In the genomic region with DNA sequence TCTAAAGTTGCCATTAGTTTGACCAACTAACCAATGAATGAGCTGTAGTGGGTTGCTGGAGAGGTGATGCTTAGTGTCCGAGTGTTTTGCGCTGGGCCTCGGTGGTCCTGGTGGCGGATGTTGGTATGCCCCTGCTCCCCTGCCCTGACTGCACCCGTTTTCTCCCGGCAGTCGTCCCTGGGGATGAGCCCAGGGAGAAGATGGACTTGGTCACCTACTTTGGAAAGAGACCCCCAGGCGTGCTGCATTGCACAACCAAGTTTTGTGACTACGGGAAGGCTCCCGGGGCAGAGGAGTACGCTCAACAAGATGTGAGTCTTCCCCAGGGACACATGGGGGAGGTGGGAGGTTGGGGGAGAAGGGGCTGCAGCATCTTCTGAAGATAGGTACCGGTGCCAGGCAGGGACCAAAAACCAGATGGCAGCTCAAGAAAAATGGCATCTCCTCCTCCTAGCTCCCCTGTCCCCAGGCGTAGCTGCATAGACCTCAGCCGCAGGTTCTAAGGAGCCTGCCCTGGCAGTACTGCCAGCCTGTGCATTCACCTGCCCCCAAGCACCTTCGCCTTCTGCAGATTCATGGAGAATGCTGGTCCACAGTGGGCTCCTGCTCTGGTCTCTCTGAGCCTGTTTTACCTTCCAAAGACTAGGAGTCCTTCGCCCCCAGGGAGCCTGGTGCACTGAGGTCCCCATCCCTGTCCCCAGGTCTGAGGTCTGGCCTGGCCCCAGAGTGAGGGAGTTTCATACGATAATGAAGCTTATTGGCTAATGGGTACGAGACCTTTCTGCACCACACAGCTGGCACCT, we compare ENCODE assay signal across 16 cellular contexts. TPM values are rescaled to one million over a fixed set of nuclear protein-coding genes. Genes with fewer than 3 reads are reported as not detected.
DNase-seq lines count a peak whose midpoint lies in the region; ATAC-seq, FAIRE-seq and TF ChIP-seq lines count a peak whose summit lies in the region.
"Had no signal": no experiment of that assay in that cellular context is flagged by ENCODE, and none has a peak within 500 bp of the region (broad histone marks: within the 10 kb centered on the region; RNA-seq: fewer than 3 reads in every experiment).

No MANE protein-coding gene starts in this region.

- peak overlapping the region; percentile 62 for H3K27ac ChIP-seq in BLaER1
- H3K27ac ChIP-seq in pancreas: peak overlapping the region; percentile 61 to 81 (median 70)
- H3K27ac ChIP-seq in GM23338 (ENCODE audit: low read depth): no peak overlapping the region
- H3K27ac ChIP-seq: colonic mucosa had no signal

- H3K4me1 Mint-ChIP-seq in HFFc6 (ENCODE audit: low read depth) (peaks cover 30% of the 10 kb centered on the region), GM23338 (peaks cover 6% of the 10 kb centered on the region)
- peaks cover 11 to 19% of the 10 kb centered on the region in 2 donors for H3K4me1 Mint-ChIP-seq in effector memory CD8-positive, alpha-beta T cell (ENCODE audit: low read depth in 2 of 2)

- H3K9me3 Mint-ChIP-seq in HFFc6 (no peaks in the 10 kb centered on the region), GM23338 (no peaks in the 10 kb centered on the region)
- H3K9me3 Mint-ChIP-seq in effector memory CD8-positive, alpha-beta T cell: no peaks in the 10 kb centered on the region
- no peaks in the 10 kb centered on the region for H3K9me3 Mint-ChIP-seq in activated naive CD4-positive, alpha-beta T cell treated with anti-CD3 and anti-CD28 coated beads, Interleukin-2, amount 50 U/mL, for 72 hours
- H3K9me3 Mint-ChIP-seq: T-helper 1 cell treated with Interleukin-12 subunit alpha and Interleukin-12 subunit beta and Interleukin-4 antibody, amounts not matched to agents 30 μg/mL and 1 μg/mL, for 36 hours had no signal

- no peaks in the 10 kb centered on the region for H3K79me2 ChIP-seq in GM23338 (replicated peaks; ENCODE audit: insufficient read depth)

- H3K36me3 ChIP-seq in BLaER1 (peaks cover 91% of the 10 kb centered on the region), pancreas (peaks cover 0 to 33% (median 8%) of the 10 kb centered on the region in 3 donors), GM23338 (ENCODE audit: insufficient read depth) (peaks cover 22% of the 10 kb centered on the region)

- H3K27ac Mint-ChIP-seq in HFFc6 (peak overlapping the region; percentile 52), GM23338 (no peak overlapping the region)
- peak overlapping the region; percentile 76 to 82 for H3K27ac Mint-ChIP-seq in effector memory CD8-positive, alpha-beta T cell
- H3K27ac Mint-ChIP-seq in activated naive CD4-positive, alpha-beta T cell treated with anti-CD3 and anti-CD28 coated beads, Interleukin-2, amount 50 U/mL, for 72 hours: peak overlapping the region in 1 of 2 donors; percentile 9
- H3K27ac Mint-ChIP-seq: T-helper 1 cell treated with Interleukin-12 subunit alpha and Interleukin-12 subunit beta and Interleukin-4 antibody, amounts not matched to agents 30 μg/mL and 1 μg/mL, for 36 hours had no signal

- peaks cover 94% of the 10 kb centered on the region for H4K20me1 ChIP-seq in BLaER1
- H4K20me1 ChIP-seq in GM23338 (replicated peaks; ENCODE audit: insufficient read depth): peaks cover 7% of the 10 kb centered on the region

- FAIRE-seq in pancreas (lab: Jason Lieb, UNC): no peak

- H3K4me3 Mint-ChIP-seq in HFFc6 (no peak overlapping the region; the same call in 1 of the 2 replicates), GM23338 (no peak overlapping the region; the same call in 2 of the 3 replicates)
- no peak overlapping the region for H3K4me3 Mint-ChIP-seq in effector memory CD8-positive, alpha-beta T cell
- H3K4me3 Mint-ChIP-seq: activated CD4-positive, alpha-beta T cell treated with anti-CD3 and anti-CD28 coated beads for 36 hours; T-helper 1 cell treated with Interleukin-12 subunit alpha and Interleukin-12 subunit beta and Interleukin-4 antibody, amounts not matched to agents 30 μg/mL and 1 μg/mL, for 36 hours had no signal

- no peak overlapping the region for H2AFZ ChIP-seq in GM23338

- H3K27me3 ChIP-seq in BLaER1 (no peaks in the 10 kb centered on the region; the same call in 1 of the 2 replicates), pancreas (no peaks in the 10 kb centered on the region), GM23338 (ENCODE audit: insufficient read depth) (no peaks in the 10 kb centered on the region)
- H3K27me3 ChIP-seq: adrenal gland, colonic mucosa, esophagus muscularis mucosa had no signal

- H3K27me3 Mint-ChIP-seq in HFFc6 (ENCODE audit: insufficient read depth) (peaks cover 14% of the 10 kb centered on the region), GM23338 (ENCODE audit: insufficient read depth, low read depth, poor library complexity) (peaks cover 6% of the 10 kb centered on the region)
- no peaks in the 10 kb centered on the region for H3K27me3 Mint-ChIP-seq in effector memory CD8-positive, alpha-beta T cell
- H3K27me3 Mint-ChIP-seq: activated CD4-positive, alpha-beta T cell treated with anti-CD3 and anti-CD28 coated beads for 36 hours had no signal

- H3K9me3 ChIP-seq in BLaER1: no peaks in the 10 kb centered on the region
- no peaks in the 10 kb centered on the region for H3K9me3 ChIP-seq in pancreas
- H3K9me3 ChIP-seq: adrenal gland, colonic mucosa, esophagus muscularis mucosa had no signal

- ATAC-seq in effector memory CD8-positive, alpha-beta T cell (replicated peaks): no peak
- ATAC-seq in pancreas (no peak), GM23338 (no peak), HG02852 (IDR thresholded peaks at IDR 0.05; ENCODE audit: unreplicated experiment) (no peak)
- ATAC-seq in activated naive CD4-positive, alpha-beta T cell treated with anti-CD3 and anti-CD28 coated beads, Interleukin-2, amount 50 U/mL, for 72 hours: no peak
- ATAC-seq: activated CD4-positive, alpha-beta T cell treated with anti-CD3 and anti-CD28 coated beads for 36 hours; HCT116 had no signal

- H3K4me3 ChIP-seq in BLaER1: no peak overlapping the region
- no peak overlapping the region for H3K4me3 ChIP-seq in pancreas
- no peak overlapping the region for H3K4me3 ChIP-seq in GM23338
- H3K4me3 ChIP-seq: adrenal gland, colonic mucosa, esophagus muscularis mucosa had no signal

- intact Hi-C loops in pancreas (cut with DNase I): no loop called here

- H3K36me3 Mint-ChIP-seq in HFFc6 (ENCODE audit: low read depth) (peaks cover 29% of the 10 kb centered on the region), GM23338 (ENCODE audit: low read depth) (peaks cover 72% of the 10 kb centered on the region)
- H3K36me3 Mint-ChIP-seq in effector memory CD8-positive, alpha-beta T cell (ENCODE audit: insufficient read depth): peaks cover 63% of the 10 kb centered on the region
- peaks cover 13 to 16% of the 10 kb centered on the region in 2 donors for H3K36me3 Mint-ChIP-seq in activated naive CD4-positive, alpha-beta T cell treated with anti-CD3 and anti-CD28 coated beads, Interleukin-2, amount 50 U/mL, for 72 hours

- H3K9me2 ChIP-seq in GM23338 (ENCODE audit: insufficient read depth): no peaks in the 10 kb centered on the region

- peak overlapping the region; percentile 50 for H3K9ac ChIP-seq in BLaER1

- H3F3A ChIP-seq in GM23338 (replicated peaks; ENCODE audit: low read depth): peaks cover 18% of the 10 kb centered on the region

- no peak for DNase-seq in HFFc6
- DNase-seq in effector memory CD8-positive, alpha-beta T cell: no peak
- no peak for DNase-seq in pancreas
- DNase-seq in GM23338 (ENCODE audit: low spot score): no peak
- no peak for DNase-seq in NCI-H226
- no peak for DNase-seq in activated naive CD4-positive, alpha-beta T cell treated with anti-CD3 and anti-CD28 coated beads, Interleukin-2, amount 50 U/mL, for 72 hours (ENCODE audit: low spot score in 2 of 2)
- DNase-seq: activated CD4-positive, alpha-beta T cell treated with anti-CD3 and anti-CD28 coated beads for 36 hours; colonic mucosa; NCI-H2029; stimulated activated CD4-positive, alpha-beta T cell treated with anti-CD3 and anti-CD28 coated beads, Interleukin-4, amount 100 ng/mL, for 24 hours had no signal

- peak overlapping the region; percentile 64 for H3K4me2 ChIP-seq in BLaER1
- H3K4me2 ChIP-seq in GM23338: no peak overlapping the region

- peaks cover 79% of the 10 kb centered on the region for H3K4me1 ChIP-seq in BLaER1
- peaks cover 21 to 40% (median 21%) of the 10 kb centered on the region in 3 donors for H3K4me1 ChIP-seq in pancreas
- H3K4me1 ChIP-seq in GM23338 (ENCODE audit: insufficient read depth): peaks cover 6% of the 10 kb centered on the region; the same call in 1 of the 2 replicates

- WGBS in pancreas, 2 donors: 81 to 85% methylated on average over 18 of the region's 18 CpGs

- TF ChIP-seq CTCF in HFFc6 (IDR thresholded peaks at IDR 0.05): no peak
- no peak for TF ChIP-seq CTCF in pancreas (IDR thresholded peaks at IDR 0.05)
- TF ChIP-seq CTCF in GM23338 (conservative IDR thresholded peaks at IDR 0.05; ENCODE audit: low read depth in 2 of 2): no peak

RNA-seq across cellular contexts. Expression of a gene that starts 5.3 kb away (rescaled TPM):
- total RNA-seq in HFFc6 (2021; fragmentation: NEBNext Ultra II Directional; extraction: Animal tissue kit (Norgen Biotek cat#: 25700)): 100 to 1,000 TPM; 105 to 118 (median 111) TPM
- total RNA-seq in pancreas: 10 to 100 TPM; 26.3 to 45.8 (median 32.1) TPM
- polyA plus RNA-seq in pancreas (10 to 100 TPM; 26.4 to 34.4 TPM), GM23338 (2016; fragmentation: Nextera tagmentation; extraction: Ambion mirVana) (28.3 and 30.8 TPM in 2 replicates)
- 40.3 and 47.8 TPM in 2 replicates for total RNA-seq in GM23338 (2014; rRNA removed; shearing (Covaris generic))
- 10 to 100 TPM; 63.1 to 85.3 TPM for total RNA-seq in activated naive CD4-positive, alpha-beta T cell treated with anti-CD3 and anti-CD28 coated beads, Interleukin-2, amount 50 U/mL, for 72 hours

RNA-seq across cellular contexts. Expression of a gene that starts 41.5 kb away (rescaled TPM):
- total RNA-seq in HFFc6 (2021; fragmentation: NEBNext Ultra II Directional; extraction: Animal tissue kit (Norgen Biotek cat#: 25700)): 1 to 10 TPM in 3 of 6 experiments, under 1 TPM in 3; 0.74 to 1.8 (median 0.97) TPM
- under 1 TPM; 0.20 to 0.98 (median 0.57) TPM for total RNA-seq in pancreas
- polyA plus RNA-seq in pancreas (1 to 10 TPM; 1.2 to 4.1 TPM), GM23338 (2016; fragmentation: Nextera tagmentation; extraction: Ambion mirVana) (0.54 and 1.7 TPM in 2 replicates)
- 0.12 and 1.8 TPM in 2 replicates for total RNA-seq in GM23338 (2014; rRNA removed; shearing (Covaris generic))
- total RNA-seq in activated naive CD4-positive, alpha-beta T cell treated with anti-CD3 and anti-CD28 coated beads, Interleukin-2, amount 50 U/mL, for 72 hours: 1 to 10 TPM; 1.2 to 2.0 TPM

RNA-seq across cellular contexts. Expression of a gene that starts 45.3 kb away (rescaled TPM):
- total RNA-seq in HFFc6 (2021; fragmentation: NEBNext Ultra II Directional; extraction: Animal tissue kit (Norgen Biotek cat#: 25700)): 100 to 1,000 TPM in 3 of 6 experiments, 10 to 100 TPM in 3; 85.0 to 115 (median 100) TPM
- 10 to 100 TPM; 32.2 to 45.3 (median 37.3) TPM for total RNA-seq in pancreas
- polyA plus RNA-seq in pancreas (10 to 100 TPM; 53.4 to 63.6 TPM), GM23338 (2016; fragmentation: Nextera tagmentation; extraction: Ambion mirVana) (136 and 141 TPM in 2 replicates)
- total RNA-seq in GM23338 (2014; rRNA removed; shearing (Covaris generic)): 119 and 139 TPM in 2 replicates
- 100 to 1,000 TPM; 109 to 122 TPM for total RNA-seq in activated naive CD4-positive, alpha-beta T cell treated with anti-CD3 and anti-CD28 coated beads, Interleukin-2, amount 50 U/mL, for 72 hours

RNA-seq across cellular contexts. Expression of a gene that starts 48.0 kb away (rescaled TPM):
- total RNA-seq in HFFc6 (2021; fragmentation: NEBNext Ultra II Directional; extraction: Animal tissue kit (Norgen Biotek cat#: 25700)): 10 to 100 TPM; 37.1 to 43.9 (median 40.3) TPM
- 10 to 100 TPM in 3 of 6 donors, 1 to 10 TPM in 3; 6.5 to 14.7 (median 10.7) TPM for total RNA-seq in pancreas
- polyA plus RNA-seq in pancreas: 10 to 100 TPM; 11.7 to 14.1 TPM
- total RNA-seq in GM23338 (2014; rRNA removed; shearing (Covaris generic)): 42.5 and 52.9 TPM in 2 replicates
- polyA plus RNA-seq in GM23338 (2016; fragmentation: Nextera tagmentation; extraction: Ambion mirVana): 31.3 and 31.7 TPM in 2 replicates
- 10 to 100 TPM; 16.7 to 17.5 TPM for total RNA-seq in activated naive CD4-positive, alpha-beta T cell treated with anti-CD3 and anti-CD28 coated beads, Interleukin-2, amount 50 U/mL, for 72 hours

RNA-seq across cellular contexts. Expression of a gene that starts 53.2 kb away (rescaled TPM):
- 100 to 1,000 TPM; 254 to 315 (median 279) TPM for total RNA-seq in HFFc6 (2021; fragmentation: NEBNext Ultra II Directional; extraction: Animal tissue kit (Norgen Biotek cat#: 25700))
- total RNA-seq in pancreas: 100 to 1,000 TPM in 1 of 6 donors, 10 to 100 TPM in 5; 38.6 to 101 (median 58.3) TPM
- polyA plus RNA-seq in pancreas: 10 to 100 TPM; 22.0 to 68.7 TPM
- total RNA-seq in GM23338 (2014; rRNA removed; shearing (Covaris generic)): 412 and 439 TPM in 2 replicates
- polyA plus RNA-seq in GM23338 (2016; fragmentation: Nextera tagmentation; extraction: Ambion mirVana): 119 and 121 TPM in 2 replicates
- 100 to 1,000 TPM; 140 to 187 TPM for total RNA-seq in activated naive CD4-positive, alpha-beta T cell treated with anti-CD3 and anti-CD28 coated beads, Interleukin-2, amount 50 U/mL, for 72 hours
